ENCODE assay signal across 8 cellular contexts in the genomic region with DNA sequence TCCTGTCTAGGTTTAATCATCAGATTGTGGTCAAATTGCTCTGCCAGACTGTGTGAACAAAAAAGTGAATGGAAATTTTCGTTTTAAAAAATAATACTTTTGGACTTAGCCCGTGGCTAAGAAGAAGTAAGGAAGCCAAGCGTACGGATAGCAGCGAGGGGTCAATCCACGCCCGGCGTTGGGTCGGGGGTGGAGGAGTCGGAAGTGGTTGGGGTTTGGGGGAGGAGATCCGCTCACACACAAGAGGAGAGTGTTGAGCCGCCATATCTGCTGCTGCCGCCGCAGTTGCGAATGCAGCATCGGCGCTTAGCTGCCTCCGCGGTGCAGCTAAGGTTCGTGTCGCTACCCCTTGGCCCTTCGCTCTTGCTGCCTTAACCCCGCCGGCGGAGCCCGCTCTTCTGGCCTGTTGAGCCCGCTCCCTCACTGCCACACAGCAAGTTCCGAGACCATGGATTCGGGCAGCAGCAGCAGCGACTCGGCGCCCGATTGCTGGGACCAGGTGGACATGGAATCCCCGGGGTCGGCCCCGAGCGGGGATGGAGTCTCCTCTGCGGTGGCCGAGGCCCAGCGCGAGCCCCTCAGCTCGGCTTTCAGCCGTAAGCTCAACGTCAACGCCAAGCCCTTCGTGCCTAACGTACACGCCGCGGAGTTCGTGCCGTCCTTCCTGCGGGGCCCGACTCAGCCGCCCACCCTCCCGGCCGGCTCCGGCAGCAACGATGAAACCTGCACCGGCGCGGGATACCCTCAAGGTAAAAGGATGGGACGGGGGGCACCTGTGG. TPM values are rescaled to one million over a fixed set of nuclear protein-coding genes. Genes with fewer than 3 reads are reported as not detected.
DNase-seq lines count a peak whose midpoint lies in the region; ATAC-seq, FAIRE-seq and TF ChIP-seq lines count a peak whose summit lies in the region.

TSS of gene GSPT2 (plus strand) at position 264 of the 779 bp plus-strand sequence. CDS start at position 449, 185 bp downstream.

- CTCF ChIA-PET in HepG2 (lab: Yijun Ruan, JAX; ENCODE audit: low intra/inter-chr PET ratio, low total read pairs), result no interaction called here

- BruUV-seq in HepG2 (replicated peaks; lab: Mats Ljungman, UMichigan), result no TSS peak

- intact Hi-C loops in HepG2 (cut with micrococcal nuclease; ENCODE audit: unreplicated experiment) (no loop called here), natural killer cell (cut with micrococcal nuclease) (no loop called here)

- peak within 1 kb of the TSS; percentile 82 for H3K4me3 Mint-ChIP-seq in activated T-cell treated with anti-CD3 and anti-CD28 coated beads, Interleukin-2, amount 50 U/mL, for 24 hours
- H3K4me3 Mint-ChIP-seq in natural killer cell, result peak within 1 kb of the TSS; percentile 86

- TF ChIP-seq POLR2A in HepG2 (IDR thresholded peaks at IDR 0.05; ENCODE audit: insufficient read depth in 1 of 2, low read depth in 2 of 2, low read length in 2 of 2), result no peak

- H3K27ac Mint-ChIP-seq in activated T-cell treated with anti-CD3 and anti-CD28 coated beads, Interleukin-2, amount 50 U/mL, for 24 hours, result peak within 1 kb of the TSS; percentile 76
- peak within 1 kb of the TSS; percentile 59 to 84 for H3K27ac Mint-ChIP-seq in natural killer cell

- POLR2A ChIA-PET in HepG2 (lab: Yijun Ruan, JAX), result no interaction called here

- ATAC-seq in HepG2 (no peak), HG03045 (IDR thresholded peaks at IDR 0.05; ENCODE audit: unreplicated experiment) (peak; percentile 94), natural killer cell (peak; percentile 84 to 96 (median 91))

- H3K9ac ChIP-seq in liver (ENCODE audit: low read depth in 1 of 2, low read length in 2 of 2) (peak within 1 kb of the TSS in 1 of 2 donors; percentile 6), HepG2 (ENCODE audit: insufficient read depth, low read depth, low read length) (no peak within 1 kb of the TSS)

- H3K36me3 ChIP-seq in liver (ENCODE audit: control insufficient read depth in 4 of 4, insufficient read depth in 3 of 4, low read depth in 1 of 4, low read length in 3 of 4), result peaks cover 0 to 3% (median 0%) of the 10 kb centered on the region in 4 donors
- H3K36me3 ChIP-seq in HepG2 (replicated peaks in 1 of 2; ENCODE audit: control insufficient read depth in 1 of 2, insufficient read depth in 2 of 2, low read length in 2 of 2), result no peaks in the 10 kb centered on the region

- peaks cover 37% of the 10 kb centered on the region for H3K27me3 Mint-ChIP-seq in activated T-cell treated with anti-CD3 and anti-CD28 coated beads, Interleukin-2, amount 50 U/mL, for 24 hours
- H3K27me3 Mint-ChIP-seq in natural killer cell (ENCODE audit: low read depth in 2 of 2), result peaks cover 10 to 32% of the 10 kb centered on the region in 2 donors

- no peak for FAIRE-seq in HepG2 (lab: Jason Lieb, UNC)

- TF ChIP-seq CTCF in liver (IDR thresholded peaks at IDR 0.05; ENCODE audit: low read depth, low read length, missing input control), result no peak
- no peak for TF ChIP-seq CTCF in HepG2 (CRISPR knock-in tag; IDR thresholded peaks at IDR 0.05)
- no peak for TF ChIP-seq CTCF in fibroblast of mammary gland (conservative IDR thresholded peaks at IDR 0.05; ENCODE audit: control insufficient read depth, insufficient read depth, low read depth, low read length)
- TF ChIP-seq CTCF in natural killer cell (IDR thresholded peaks at IDR 0.05), result no peak

- TF ChIP-seq EP300 in HepG2 (IDR thresholded peaks at IDR 0.05; ENCODE audit: low read depth in 2 of 2, low read length in 2 of 2) (no peak), HepG2 (CRISPR knock-in tag; IDR thresholded peaks at IDR 0.05; ENCODE audit: borderline replicate concordance) (no peak)

- H3K4me1 ChIP-seq in liver (ENCODE audit: control insufficient read depth in 4 of 4, insufficient read depth in 4 of 4, low read length in 3 of 4) (peaks cover 0 to 10% (median 3%) of the 10 kb centered on the region in 4 donors), HepG2 (ENCODE audit: insufficient read depth, low read length) (no peaks in the 10 kb centered on the region)

- H3K4me1 Mint-ChIP-seq in activated T-cell treated with anti-CD3 and anti-CD28 coated beads, Interleukin-2, amount 50 U/mL, for 24 hours (ENCODE audit: low read depth), result peaks cover 22% of the 10 kb centered on the region
- peaks cover 11 to 21% of the 10 kb centered on the region in 2 donors for H3K4me1 Mint-ChIP-seq in natural killer cell

- H2AFZ ChIP-seq in HepG2 (ENCODE audit: low read length), result no peak within 1 kb of the TSS

- no peaks in the 10 kb centered on the region for H4K20me1 ChIP-seq in HepG2 (ENCODE audit: insufficient read depth, low read length)

- H3K36me3 Mint-ChIP-seq in activated T-cell treated with anti-CD3 and anti-CD28 coated beads, Interleukin-2, amount 50 U/mL, for 24 hours (ENCODE audit: low read depth), result peaks cover 38% of the 10 kb centered on the region
- peaks cover 16% of the 10 kb centered on the region for H3K36me3 Mint-ChIP-seq in natural killer cell

- H3K4me3 ChIP-seq in liver (ENCODE audit: low read depth in 1 of 3, low read length in 3 of 3) (peak within 1 kb of the TSS; percentile 61 to 77 (median 63)), HepG2 (replicated peaks in 1 of 3; ENCODE audit: insufficient read depth in 1 of 3, low read depth in 2 of 3, low read length in 3 of 3) (no peak within 1 kb of the TSS), fibroblast of mammary gland (ENCODE audit: control insufficient read depth, low read depth, low read length) (peak within 1 kb of the TSS; percentile 71)

- H3K9me3 Mint-ChIP-seq in activated T-cell treated with anti-CD3 and anti-CD28 coated beads, Interleukin-2, amount 50 U/mL, for 24 hours, result peaks cover 7% of the 10 kb centered on the region
- H3K9me3 Mint-ChIP-seq in natural killer cell, result peaks cover 2 to 18% of the 10 kb centered on the region in 2 donors

- peaks cover 0 to 5% (median 0%) of the 10 kb centered on the region in 4 donors for H3K27me3 ChIP-seq in liver (ENCODE audit: control insufficient read depth in 4 of 4, insufficient read depth in 4 of 4, low read length in 3 of 4)
- no peaks in the 10 kb centered on the region; a peak in 1 of 5 replicates for H3K27me3 ChIP-seq in HepG2 (ENCODE audit: control insufficient read depth in 1 of 2, insufficient read depth in 2 of 2, low read length in 2 of 2)

- no peaks in the 10 kb centered on the region for H3K79me2 ChIP-seq in HepG2 (ENCODE audit: insufficient read depth, low read length)

- DNase-seq in HepG2 (ENCODE audit: low spot score) (no peak), NCI-H748 (lab: John Stamatoyannopoulos, UW; ENCODE audit: unreplicated experiment) (peak; percentile 85), fibroblast of mammary gland (ENCODE audit: low read depth) (peak; percentile 78), natural killer cell (peak; percentile 45)
- peak; percentile 73 for DNase-seq in activated T-cell treated with anti-CD3 and anti-CD28 coated beads, Interleukin-2, amount 50 U/mL, for 24 hours
- peak; percentile 2 to 66 (median 41) for DNase-seq in stimulated activated naive CD4-positive, alpha-beta T cell (lab: John Stamatoyannopoulos, UW)

- H3K27ac ChIP-seq in liver (ENCODE audit: low read depth in 1 of 2, low read length in 2 of 2) (peak within 1 kb of the TSS; percentile 18 to 68), HepG2 (ENCODE audit: extremely low read length, insufficient read depth, low read length) (no peak within 1 kb of the TSS)

- in situ Hi-C loops in HepG2 (cut with HindIII; ENCODE audit: extremely low pct_ligation_motif_present, low pct_unique_long_range_greater_than_20kb), result no loop called here

- no peak within 1 kb of the TSS for H3K4me2 ChIP-seq in HepG2 (ENCODE audit: low read depth, low read length)

- TF ChIP-seq RAD21 in liver (IDR thresholded peaks at IDR 0.05) (peak in 1 of 2 donors; percentile 5), HepG2 (CRISPR knock-in tag; IDR thresholded peaks at IDR 0.05) (no peak)

- H3K9me3 ChIP-seq in liver (ENCODE audit: control insufficient read depth in 4 of 4, low read length in 3 of 4) (no peaks in the 10 kb centered on the region), HepG2 (ENCODE audit: low read length) (no peaks in the 10 kb centered on the region)

- WGBS in liver, result under 1% methylated on average over 63 of the region's 63 CpGs
- 36% methylated on average over 14 of the region's 63 CpGs for WGBS in HepG2 (ENCODE audit: low lambda C conversion rate)

TF ChIP-seq in HepG2, 621 proteins besides CTCF, POLR2A, EP300 and RAD21 (continues in another document):
- TF ChIP-seq FOXC1 (CRISPR knock-in tag; IDR thresholded peaks at IDR 0.05; ENCODE audit: borderline replicate concordance), result no peak
- no peak for TF ChIP-seq HDAC6 (IDR thresholded peaks at IDR 0.05; ENCODE audit: low read depth, low read length)
- no peak for TF ChIP-seq ISX (CRISPR knock-in tag; conservative IDR thresholded peaks at IDR 0.05)
- no peak for TF ChIP-seq KLF15 (CRISPR knock-in tag; IDR thresholded peaks at IDR 0.05; ENCODE audit: borderline replicate concordance)
- no peak for TF ChIP-seq MXD4 (CRISPR knock-in tag; IDR thresholded peaks at IDR 0.05)
- TF ChIP-seq TGIF2 (CRISPR knock-in tag; IDR thresholded peaks at IDR 0.05), result no peak
- TF ChIP-seq KAT7 (CRISPR knock-in tag; IDR thresholded peaks at IDR 0.05; ENCODE audit: borderline replicate concordance), result no peak

RNA-seq across cellular contexts. Expression of gene GSPT2, which starts in this region (rescaled TPM):
- total RNA-seq in liver, result 1 to 10 TPM; 4.1 to 4.4 TPM
- 1 to 10 TPM; 5.8 to 6.2 TPM for polyA plus RNA-seq in liver
- not detected in 2 replicates for total RNA-seq in HepG2 (2016; rRNA removed; fragmentation: Illumina TruSeq; extraction: Trizol)
- not detected in 2 replicates for total RNA-seq in HepG2 (2016; cell fraction: cytosol; rRNA removed; fragmentation: Illumina TruSeq; extraction: Trizol; ENCODE audit: low read depth)
- total RNA-seq in HepG2 (2016; cell fraction: insoluble cytoplasmic fraction; rRNA removed; fragmentation: Illumina TruSeq; extraction: Trizol), result not detected in 2 replicates
- not detected in 2 replicates for total RNA-seq in HepG2 (2016; cell fraction: membrane; rRNA removed; fragmentation: Illumina TruSeq; extraction: Trizol)
- total RNA-seq in HepG2 (2016; cell fraction: nucleus; rRNA removed; fragmentation: Illumina TruSeq; extraction: Trizol), result not detected in 2 replicates
- not detected in 2 replicates for polyA plus RNA-seq in HepG2 (2011; rRNA removed)
- polyA plus RNA-seq in HepG2 (2011; cell fraction: cytosol; rRNA removed), result not detected in 2 replicates
- not detected in 2 replicates for polyA plus RNA-seq in HepG2 (2011; cell fraction: nucleus; rRNA removed)
- polyA plus RNA-seq in HepG2 (2012), result not detected in 2 replicates
- polyA plus RNA-seq in HepG2 (2016; cell fraction: cytosol; fragmentation: Illumina TruSeq; extraction: Trizol; ENCODE audit: low read depth), result not detected in 2 replicates
- not detected in 2 replicates for polyA plus RNA-seq in HepG2 (2016; cell fraction: insoluble cytoplasmic fraction; fragmentation: Illumina TruSeq; extraction: Trizol; ENCODE audit: low read depth)
- not detected in 2 replicates for polyA plus RNA-seq in HepG2 (2016; cell fraction: membrane; fragmentation: Illumina TruSeq; extraction: Trizol; ENCODE audit: low read depth)
- polyA plus RNA-seq in HepG2 (2016; cell fraction: nucleus; fragmentation: Illumina TruSeq; extraction: Trizol; ENCODE audit: insufficient read depth, low read depth), result not detected in 2 replicates
- polyA minus RNA-seq in HepG2 (2011; rRNA and poly(A)+ RNA removed; ENCODE audit: low replicate concordance), result not detected in 2 replicates
- not detected in 2 replicates for polyA minus RNA-seq in HepG2 (2011; cell fraction: cytosol; rRNA and poly(A)+ RNA removed)
- polyA minus RNA-seq in HepG2 (2011; cell fraction: nucleus; rRNA and poly(A)+ RNA removed), result not detected in 2 replicates
- 1 to 10 TPM; 8.0 to 8.5 (median 8.2) TPM for total RNA-seq in natural killer cell

Comparison
In these comparisons a context has a peak if more than half of its experiments do, and no peak if none do; other contexts are left out.
1. H3K4me3 ChIP-seq: peak in liver (3 of 3) and fibroblast of mammary gland (single experiment); none in HepG2 (0 of 3).